Comparison of ENCODE assay signal across 8 cellular contexts in genomic region chr18:10851824-10852225, GRCh38.
DNase-seq lines count a peak whose midpoint lies in the region; ATAC-seq lines count a peak whose summit lies in the region.

No MANE protein-coding gene starts in this region.

- POLR2A ChIA-PET in CD4-positive, alpha-beta memory T cell (lab: Charles Lee; ENCODE audit: partially characterized antibody), result no interaction called here

- no peak overlapping the region for H3K4me3 ChIP-seq in CD4-positive, alpha-beta memory T cell (ENCODE audit: low read length in 2 of 2)

- H3K27me3 ChIP-seq in CD4-positive, alpha-beta memory T cell (ENCODE audit: insufficient read depth, low read length), result no peaks in the 10 kb centered on the region

- H3K27me3 Mint-ChIP-seq in CD4-positive, alpha-beta memory T cell, result peaks cover 10 to 11% of the 10 kb centered on the region in 2 donors

- H3K4me1 ChIP-seq in CD4-positive, alpha-beta memory T cell (ENCODE audit: insufficient read depth, low read length), result no peaks in the 10 kb centered on the region

- no peaks in the 10 kb centered on the region for H3K9me3 ChIP-seq in CD4-positive, alpha-beta memory T cell (ENCODE audit: control insufficient read depth in 1 of 2, low read length in 2 of 2)

- DNase-seq in CD4-positive, alpha-beta memory T cell, result peak in 4 of 5 donors; percentile 14 to 29 (median 22)
- DNase-seq in HCEC 1CT (peak; percentile 50), NCI-H748 treated with DMSO at 0.1 percent for 48 hours (lab: John Stamatoyannopoulos, UW) (peak; percentile 42), cerebellum (ENCODE audit: low spot score) (peak; percentile 27), lung microvascular endothelial cell (ENCODE audit: low read depth in 2 of 2) (peak; percentile 58 to 79), activated gamma-delta T cell (lab: John Stamatoyannopoulos, UW) (no peak)

- H3K36me3 ChIP-seq in CD4-positive, alpha-beta memory T cell (ENCODE audit: insufficient read depth, low read length), result no peaks in the 10 kb centered on the region

- no peak overlapping the region for H3K27ac ChIP-seq in CD4-positive, alpha-beta memory T cell (ENCODE audit: low read depth, low read length)

- intact Hi-C loops in CD4-positive, alpha-beta memory T cell (cut with micrococcal nuclease), result loop anchor here (5.0 to 10.0 kb wide), 2 partner anchors 740 to 893 kb away; no protein-coding TSS in a partner anchor

- H3K27ac Mint-ChIP-seq in CD4-positive, alpha-beta memory T cell, result no peak overlapping the region

- H3K9me3 Mint-ChIP-seq in CD4-positive, alpha-beta memory T cell, result no peaks in the 10 kb centered on the region

- H3K4me1 Mint-ChIP-seq in CD4-positive, alpha-beta memory T cell, result no peaks in the 10 kb centered on the region

- no peak overlapping the region for H3K4me3 Mint-ChIP-seq in CD4-positive, alpha-beta memory T cell

- ATAC-seq in HG03520 (IDR thresholded peaks at IDR 0.05; ENCODE audit: unreplicated experiment) (no peak), GM18502 (IDR thresholded peaks at IDR 0.05; ENCODE audit: poor library complexity, unreplicated experiment) (no peak)

- CTCF ChIA-PET in CD4-positive, alpha-beta memory T cell (lab: Charles Lee; ENCODE audit: partially characterized antibody), result interaction anchor here (0.7 to 1.6 kb wide), 8 partner anchors 11 to 1187 kb away, joined by 3 to 4 read pairs (median 3); no protein-coding TSS in a partner anchor

- no peaks in the 10 kb centered on the region for H3K36me3 Mint-ChIP-seq in CD4-positive, alpha-beta memory T cell
